In genomic region chr4:176425035-176425434, GRCh38 we compare ENCODE assay signal across 26 cellular contexts.
A peak's percentile ranks its signal among the peaks of the same experiment; 100 is the strongest.
DNase-seq lines count a peak whose midpoint lies in the region; ATAC-seq, FAIRE-seq and TF ChIP-seq lines count a peak whose summit lies in the region.
"Had no signal": no experiment of that assay in that cellular context is flagged by ENCODE, and none has a peak within 500 bp of the region (broad histone marks: within the 10 kb centered on the region; RNA-seq: fewer than 3 reads in every experiment).

No MANE protein-coding gene starts in this region.

- H3K36me3 ChIP-seq in mammary epithelial cell (ENCODE audit: insufficient read depth, low read length), result no peaks in the 10 kb centered on the region
- H3K36me3 ChIP-seq in heart right ventricle, result no peaks in the 10 kb centered on the region
- H3K36me3 ChIP-seq: colonic mucosa, esophagus squamous epithelium, heart left ventricle, MG63, SJCRH30 had no signal

- no peaks in the 10 kb centered on the region for H4K20me1 ChIP-seq in mammary epithelial cell (ENCODE audit: insufficient read depth, low read length)

- TF ChIP-seq CTCF in mammary epithelial cell (conservative IDR thresholded peaks at IDR 0.05 in 1 of 2, IDR thresholded peaks at IDR 0.05 in 1 of 2; ENCODE audit: extremely low read depth in 1 of 2, insufficient read depth in 1 of 2, low read depth in 1 of 2, low read length in 2 of 2), result no peak
- peak; percentile 13 for TF ChIP-seq CTCF in foreskin keratinocyte (conservative IDR thresholded peaks at IDR 0.05)
- TF ChIP-seq CTCF in heart right ventricle (IDR thresholded peaks at IDR 0.05), result no peak

- H3K4me1 ChIP-seq in mammary epithelial cell (ENCODE audit: insufficient read depth, low read length) (no peaks in the 10 kb centered on the region), foreskin keratinocyte (peaks cover 24% of the 10 kb centered on the region), heart right ventricle (no peaks in the 10 kb centered on the region)
- H3K4me1 ChIP-seq: colonic mucosa, esophagus squamous epithelium, heart left ventricle, SJCRH30 had no signal

- in situ Hi-C loops in ACHN (cut with HindIII; ENCODE audit: low pct_ligation_motif_present, low pct_unique_long_range_greater_than_20kb, low sequenced_read_pairs) (no loop called here), mammary epithelial cell (cut with MboI; ENCODE audit: low sequenced_read_pairs in 2 of 2) (no loop called here)

- H3K4me3 ChIP-seq in mammary epithelial cell (replicated peaks in 1 of 3; ENCODE audit: insufficient read depth in 1 of 3, low read depth in 2 of 3, low read length in 3 of 3) (no peak overlapping the region), heart right ventricle (no peak overlapping the region)
- H3K4me3 ChIP-seq: colonic mucosa, esophagus squamous epithelium, heart left ventricle, MG63, SJCRH30 had no signal

- no TSS peak for BruUV-seq in mammary epithelial cell (replicated peaks; lab: Mats Ljungman, UMichigan)

- dilution Hi-C loops in mammary epithelial cell (cut with HindIII; ENCODE audit: low sequenced_read_pairs), result no loop called here

- no peaks in the 10 kb centered on the region for H3K79me2 ChIP-seq in mammary epithelial cell (ENCODE audit: insufficient read depth, low read length)

- WGBS in mammary epithelial cell (ENCODE audit: low coverage, missing lambda C conversion rate), result 26% methylated on average over 2 of the region's 2 CpGs
- 77 to 89% methylated on average over 2 of the region's 2 CpGs for WGBS in heart right ventricle, 2 donors

- TF ChIP-seq POLR2A in GM12892 (IDR thresholded peaks at IDR 0.05; ENCODE audit: low read depth, low read length), result no peak

- H3K4me2 ChIP-seq in mammary epithelial cell (ENCODE audit: insufficient read depth, low read depth, low read length), result no peak overlapping the region

- no peaks in the 10 kb centered on the region for H3K9me3 ChIP-seq in mammary epithelial cell (replicated peaks; ENCODE audit: insufficient read depth, low read length)
- H3K9me3 ChIP-seq in heart right ventricle, result no peaks in the 10 kb centered on the region
- H3K9me3 ChIP-seq: colonic mucosa, esophagus squamous epithelium, heart left ventricle, MG63, SJCRH30 had no signal

- FAIRE-seq in GM12892 (lab: Jason Lieb, UNC), result no peak
- FAIRE-seq: small intestine, TTC549 had no signal

- H3K27me3 ChIP-seq in mammary epithelial cell (ENCODE audit: insufficient read depth, low read length), result no peaks in the 10 kb centered on the region
- H3K27me3 ChIP-seq in foreskin keratinocyte, result no peaks in the 10 kb centered on the region
- no peaks in the 10 kb centered on the region for H3K27me3 ChIP-seq in heart right ventricle
- H3K27me3 ChIP-seq: colonic mucosa, esophagus squamous epithelium, heart left ventricle, MG63, SJCRH30 had no signal

- intact Hi-C loops in mammary epithelial cell (cut with micrococcal nuclease), result no loop called here
- intact Hi-C loops in heart right ventricle (cut with DNase I), result no loop called here

- H3K27ac ChIP-seq in mammary epithelial cell (ENCODE audit: insufficient read depth, low read depth, low read length) (no peak overlapping the region), foreskin keratinocyte (peak overlapping the region; percentile 10), heart right ventricle (no peak overlapping the region)
- H3K27ac ChIP-seq: colonic mucosa, esophagus squamous epithelium, heart left ventricle, SJCRH30 had no signal

- CTCF ChIA-PET in mammary epithelial cell (lab: Charles Lee; ENCODE audit: low non-redundant PET), result no interaction called here

- DNase-seq in ACHN, result peak; percentile 55
- DNase-seq in HT1080 (ENCODE audit: low read depth), result peak; percentile 44
- DNase-seq in mammary epithelial cell, result peak; percentile 63
- DNase-seq in foreskin keratinocyte, result peak; percentile 65 to 71
- DNase-seq in GM12892 (ENCODE audit: insufficient read length), result no peak
- no peak for DNase-seq in NCI-H69 (lab: John Stamatoyannopoulos, UW)
- DNase-seq in heart right ventricle, result no peak
- DNase-seq: activated gamma-delta T cell treated with Interleukin-2 at 50 U/mL for 16 hours; activated naive CD8-positive, alpha-beta T cell treated with anti-CD3 and anti-CD28 coated beads, Interleukin-2, amount 50 U/mL, for 24 hours; C1 segment of cervical spinal cord; colonic mucosa; effector memory CD8-positive, alpha-beta T cell; esophagus squamous epithelium; heart left ventricle; MG63; naive B cell; NCI-H2107; NK-92 treated with Interleukin-12 subunit alpha and Interleukin-12 subunit beta, amount 100 ng/mL, for 24 hours; SJCRH30; small intestine; T-helper 1 cell had no signal

- no peak overlapping the region for H3K9ac ChIP-seq in mammary epithelial cell (ENCODE audit: insufficient read depth, low read length)

- no peak overlapping the region for H2AFZ ChIP-seq in mammary epithelial cell (ENCODE audit: low read depth, low read length)

- ATAC-seq in foreskin keratinocyte (peak; percentile 81), heart right ventricle (no peak), HG03108 (IDR thresholded peaks at IDR 0.05; ENCODE audit: unreplicated experiment) (no peak)
- ATAC-seq: activated CD4-positive, CD25-positive, alpha-beta regulatory T cell treated with anti-CD3 and anti-CD28 coated beads, Interleukin-2, amount 50 U/mL, for 24 hours; activated naive CD8-positive, alpha-beta T cell treated with anti-CD3 and anti-CD28 coated beads, Interleukin-2, amount 50 U/mL, for 24 hours; effector memory CD8-positive, alpha-beta T cell; HCT116; heart left ventricle; stimulated activated memory B cell treated with anti-CD40 and anti-IgM and Interleukin-4, amounts not matched to agents 10 μg/mL and 1 μg/mL and 100 μg/mL, for 72 hours had no signal

Comparison
In these comparisons a context has a peak if more than half of its experiments do, and no peak if none do; other contexts are left out.
1. DNase-seq: peak in ACHN (single experiment), HT1080 (single experiment), mammary epithelial cell (single experiment) and foreskin keratinocyte (2 of 2); none in GM12892 (single experiment), NCI-H69 (single experiment) and heart right ventricle (0 of 2).